In the genomic region with DNA sequence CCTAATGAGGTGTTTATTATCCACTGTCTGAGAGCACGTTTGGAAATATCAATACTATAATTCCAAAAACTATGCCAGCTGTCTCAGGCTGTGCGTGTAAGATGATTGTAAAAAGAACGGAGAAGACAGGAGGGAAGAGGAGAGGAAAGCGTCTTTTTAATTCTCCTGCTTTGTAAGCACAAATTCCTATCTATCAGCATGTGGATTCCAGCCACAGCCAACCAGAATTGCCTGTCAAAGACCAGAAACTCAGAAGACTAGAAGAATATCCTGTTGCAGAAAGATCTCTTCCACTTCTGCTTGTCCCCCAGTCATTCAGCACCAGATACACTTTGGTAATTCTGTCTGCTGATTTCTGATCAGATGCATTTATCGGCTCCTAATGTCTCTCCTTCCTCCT, we compare ENCODE assay signal across 26 cellular contexts. TPM values are rescaled to one million over a fixed set of nuclear protein-coding genes. Genes with fewer than 3 reads are reported as not detected.
DNase-seq lines count a peak whose midpoint lies in the region; ATAC-seq and TF ChIP-seq lines count a peak whose summit lies in the region.
"Had no signal": no experiment of that assay in that cellular context is flagged by ENCODE, and none has a peak within 500 bp of the region (broad histone marks: within the 10 kb centered on the region; RNA-seq: fewer than 3 reads in every experiment).

No MANE protein-coding gene starts in this region.

- no peak overlapping the region for H2AK5ac ChIP-seq in mesendoderm (ENCODE audit: low read length)

- peak overlapping the region; percentile 75 for H3K9ac ChIP-seq in GM23248
- H3K9ac ChIP-seq in mesendoderm (ENCODE audit: low read length), result no peak overlapping the region

- ATAC-seq in GM19452 (IDR thresholded peaks at IDR 0.05; ENCODE audit: unreplicated experiment), result no peak
- no peak for ATAC-seq in HG03342 (IDR thresholded peaks at IDR 0.05; ENCODE audit: unreplicated experiment)
- no peak for ATAC-seq in right lobe of liver
- ATAC-seq: activated CD8-positive, alpha-beta T cell treated with anti-CD3 and anti-CD28 coated beads for 36 hours had no signal

- DNase-seq in GM23248 (peak; percentile 20), amniotic epithelial cell (ENCODE audit: low read depth) (peak; percentile 24), mesendoderm (peak; percentile 57), thyroid gland (no peak), right lobe of liver (no peak)
- DNase-seq: activated B cell treated with CpG ODN at 0.5 μM for 24 hours; activated CD8-positive, alpha-beta T cell treated with anti-CD3 and anti-CD28 coated beads for 36 hours; activated naive CD4-positive, alpha-beta T cell treated with Interleukin-2 at 50 U/mL for 16 hours; activated T-cell treated with anti-CD3 and anti-CD28 coated beads, Interleukin-2, amount 50 U/mL, for 24 hours; aorta; CD4-positive, alpha-beta memory T cell; DMS53; kidney glomerular epithelial cell; NCI-H1105 treated with DMSO at 0.1 percent for 48 hours; NCI-H2107; NCI-H510A treated with DMSO at 0.1 percent for 48 hours; posterior cingulate gyrus; SHP77; stimulated activated CD8-positive, alpha-beta memory T cell treated with anti-CD3 and anti-CD28 coated beads, Interleukin-4, amount 100 ng/mL, for 48 hours had no signal

- H3K79me1 ChIP-seq in mesendoderm (ENCODE audit: low read length), result no peaks in the 10 kb centered on the region

- H2AFZ ChIP-seq in ACC112 (ENCODE audit: low read length, unreplicated experiment) (no peak overlapping the region), GM23248 (no peak overlapping the region)

- TF ChIP-seq POLR2A in thyroid gland (IDR thresholded peaks at IDR 0.05) (no peak), right lobe of liver (IDR thresholded peaks at IDR 0.05) (no peak)

- H2BK5ac ChIP-seq in mesendoderm (ENCODE audit: low read length), result no peak overlapping the region

- intact Hi-C loops in thyroid gland (cut with DNase I) (no loop called here), right lobe of liver (cut with DNase I) (no loop called here)

- H3K27me3 ChIP-seq in ACC112 (ENCODE audit: insufficient read depth, low read length) (no peaks in the 10 kb centered on the region), GM23248 (replicated peaks; ENCODE audit: insufficient read depth) (no peaks in the 10 kb centered on the region), mesendoderm (ENCODE audit: insufficient read depth, low read length, poor library complexity) (no peaks in the 10 kb centered on the region), thyroid gland (no peaks in the 10 kb centered on the region), right lobe of liver (no peaks in the 10 kb centered on the region)
- H3K27me3 ChIP-seq: foreskin keratinocyte, suprapubic skin had no signal

- H3K36me3 ChIP-seq in ACC112 (ENCODE audit: insufficient read depth, low read length) (no peaks in the 10 kb centered on the region), GM23248 (ENCODE audit: low read depth) (peaks cover 26% of the 10 kb centered on the region), mesendoderm (ENCODE audit: control insufficient read depth, insufficient read depth, low read length) (no peaks in the 10 kb centered on the region), thyroid gland (peaks cover 0 to 11% of the 10 kb centered on the region in 2 donors), right lobe of liver (peaks cover 0 to 12% (median 1%) of the 10 kb centered on the region in 4 donors)

- H3K9me2 ChIP-seq in GM23248 (ENCODE audit: insufficient read depth), result no peaks in the 10 kb centered on the region

- 49 to 60% methylated on average over 5 of the region's 5 CpGs for WGBS in GM23248 (ENCODE audit: low coverage in 1 of 2, low lambda C conversion rate in 2 of 2, missing lambda C conversion rate in 2 of 2), 2 experiments
- no CpG with 5 or more reads among the region's 5 CpGs for WGBS in mesendoderm (ENCODE audit: extremely low coverage, insufficient coverage, low lambda C conversion rate)
- 85 to 93% methylated on average over 5 of the region's 5 CpGs for WGBS in thyroid gland, 2 donors
- WGBS in right lobe of liver (ENCODE audit: insufficient coverage, low coverage, low lambda C conversion rate, missing lambda C conversion rate), result 61% methylated on average over 3 of the region's 5 CpGs

- H4K8ac ChIP-seq in mesendoderm (ENCODE audit: low read depth, low read length), result no peak overlapping the region

- H3K4me1 ChIP-seq in ACC112 (ENCODE audit: control insufficient read depth, insufficient read depth, low read length, unreplicated experiment) (peaks cover 40% of the 10 kb centered on the region), GM23248 (ENCODE audit: insufficient read depth) (peaks cover 54% of the 10 kb centered on the region), mesendoderm (ENCODE audit: control insufficient read depth, low read depth, low read length) (peaks cover 3% of the 10 kb centered on the region), thyroid gland (peaks cover 6 to 16% of the 10 kb centered on the region in 2 donors), right lobe of liver (peaks cover 0 to 26% (median 5%) of the 10 kb centered on the region in 4 donors)
- H3K4me1 ChIP-seq: suprapubic skin had no signal

- no peak overlapping the region for H4K5ac ChIP-seq in mesendoderm (ENCODE audit: low read length)

- H3K56ac ChIP-seq in mesendoderm (ENCODE audit: low read length), result no peak overlapping the region

- no peak overlapping the region for H3K18ac ChIP-seq in mesendoderm (ENCODE audit: low read length)

- H3K4me2 ChIP-seq in GM23248 (ENCODE audit: unreplicated experiment) (peak overlapping the region; percentile 79), mesendoderm (ENCODE audit: low read length) (no peak overlapping the region)

- H3K4me3 ChIP-seq in ACC112 (ENCODE audit: low read depth, low read length) (no peak overlapping the region), GM23248 (0 out of 2 replicates have a peak overlapping the region, but pooled peaks have one; percentile 39), mesendoderm (ENCODE audit: low read length) (no peak overlapping the region), thyroid gland (replicated peaks in 1 of 3) (no peak overlapping the region), right lobe of liver (no peak overlapping the region)
- H3K4me3 ChIP-seq: suprapubic skin had no signal

- TF ChIP-seq CTCF in thyroid gland (IDR thresholded peaks at IDR 0.05) (no peak), right lobe of liver (IDR thresholded peaks at IDR 0.05) (no peak)

- no peaks in the 10 kb centered on the region for H3K79me2 ChIP-seq in ACC112 (ENCODE audit: control insufficient read depth, insufficient read depth, low read length, unreplicated experiment)
- peaks cover 28% of the 10 kb centered on the region for H3K79me2 ChIP-seq in GM23248 (ENCODE audit: insufficient read depth)
- no peaks in the 10 kb centered on the region for H3K79me2 ChIP-seq in mesendoderm (ENCODE audit: control insufficient read depth, insufficient read depth, low read length)

- H4K20me1 ChIP-seq in GM23248 (ENCODE audit: insufficient read depth), result no peaks in the 10 kb centered on the region

- no peak overlapping the region for H3K23ac ChIP-seq in mesendoderm (ENCODE audit: low read length)

- H3K4ac ChIP-seq in mesendoderm (ENCODE audit: low read depth, low read length), result no peak overlapping the region

- H3K9me3 ChIP-seq in GM23248 (ENCODE audit: low read depth) (no peaks in the 10 kb centered on the region), thyroid gland (no peaks in the 10 kb centered on the region), right lobe of liver (no peaks in the 10 kb centered on the region)
- H3K9me3 ChIP-seq: suprapubic skin had no signal

- H2BK15ac ChIP-seq in mesendoderm (replicated peaks; ENCODE audit: low read depth), result no peak overlapping the region

- no peak overlapping the region for H2BK120ac ChIP-seq in mesendoderm (ENCODE audit: low read depth, low read length)

- in situ Hi-C loops in GM23248 (cut with MboI), result no loop called here

- H3K27ac ChIP-seq in ACC112 (ENCODE audit: low read depth, low read length) (peak overlapping the region; percentile 94), GM23248 (peak overlapping the region; percentile 95), mesendoderm (ENCODE audit: low read depth, low read length) (no peak overlapping the region), thyroid gland (no peak overlapping the region), right lobe of liver (no peak overlapping the region)

- peaks cover 78% of the 10 kb centered on the region for H3F3A ChIP-seq in GM23248 (ENCODE audit: insufficient read depth)

RNA-seq across cellular contexts. Expression of gene APOL5, which starts 25.8 kb away (rescaled TPM):
- not detected in 2 replicates for total RNA-seq in GM23248 (2014; rRNA removed; shearing (Covaris generic))
- not detected in 2 replicates for polyA plus RNA-seq in GM23248 (2016; fragmentation: Nextera tagmentation; extraction: Ambion mirVana)
- polyA plus RNA-seq in mesendoderm (2013, experiment 1 of 2), result not detected
- polyA plus RNA-seq in mesendoderm (2013, experiment 2 of 2), result not detected
- not detected for total RNA-seq in thyroid gland
- under 1 TPM in 1 of 6 experiments, not detected in 5; 0.51 TPM for total RNA-seq in right lobe of liver
- total RNA-seq: activated B cell treated with CpG ODN at 0.5 μM for 24 hours; activated CD8-positive, alpha-beta T cell treated with anti-CD3 and anti-CD28 coated beads for 36 hours; aorta; CD4-positive, alpha-beta memory T cell; foreskin keratinocyte; mesenteric fat pad; T-helper 2 cell treated with Interferon-gamma antibody and Interleukin-4, amounts not matched to agents 100 ng/mL and 5 ng/mL, for 36 hours had no signal
- polyA plus RNA-seq: aorta; CD4-positive, alpha-beta memory T cell; foreskin keratinocyte had no signal

Comparison
In these comparisons a context has a peak if more than half of its experiments do, and no peak if none do; other contexts are left out.
1. H3K27ac ChIP-seq: peak in ACC112 (single experiment) and GM23248 (single experiment); none in mesendoderm (single experiment), thyroid gland (0 of 3) and right lobe of liver (0 of 3).
2. DNase-seq: peak in GM23248 (single experiment), amniotic epithelial cell (single experiment) and mesendoderm (single experiment); none in thyroid gland (0 of 2) and right lobe of liver (0 of 3).